ENCODE assay signal across 14 cellular contexts in genomic region chr15:31484986-31485385, GRCh38.
DNase-seq lines count a peak whose midpoint lies in the region; ATAC-seq and TF ChIP-seq lines count a peak whose summit lies in the region.
"Had no signal": no experiment of that assay in that cellular context is flagged by ENCODE, and none has a peak within 500 bp of the region (broad histone marks: within the 10 kb centered on the region; RNA-seq: fewer than 3 reads in every experiment).

No MANE protein-coding gene starts in this region.

- no peaks in the 10 kb centered on the region for H3K9me3 ChIP-seq in T-helper 17 cell (ENCODE audit: control insufficient read depth, low read length, poor library complexity, severe bottlenecking)
- H3K9me3 ChIP-seq: left lung had no signal

- peak overlapping the region; percentile 87 for H3K27ac Mint-ChIP-seq in T-helper 2 cell treated with Interferon-gamma antibody and Interleukin-4, amounts not matched to agents 5 μg/mL and 100 μg/mL, for 36 hours
- peak overlapping the region; percentile 87 for H3K27ac Mint-ChIP-seq in T-helper 17 cell
- H3K27ac Mint-ChIP-seq in endothelial cell (ENCODE audit: unreplicated experiment): no peak overlapping the region
- no peak overlapping the region for H3K27ac Mint-ChIP-seq in stimulated activated memory B cell treated with anti-CD40 and anti-IgM and Interleukin-4, amounts not matched to agents 10 μg/mL and 1 μg/mL and 100 μg/mL, for 72 hours

- ATAC-seq in T-helper 17 cell (no peak), HG02623 (IDR thresholded peaks at IDR 0.05; ENCODE audit: unreplicated experiment) (no peak)
- ATAC-seq in stimulated activated memory B cell treated with anti-CD40 and anti-IgM and Interleukin-4, amounts not matched to agents 10 μg/mL and 1 μg/mL and 100 μg/mL, for 72 hours: no peak
- ATAC-seq: left lung, Right ventricle myocardium inferior had no signal

- no peaks in the 10 kb centered on the region for H3K27me3 Mint-ChIP-seq in T-helper 2 cell treated with Interferon-gamma antibody and Interleukin-4, amounts not matched to agents 5 μg/mL and 100 μg/mL, for 36 hours (ENCODE audit: low read depth)
- H3K27me3 Mint-ChIP-seq in T-helper 17 cell: no peaks in the 10 kb centered on the region
- peaks cover 19% of the 10 kb centered on the region for H3K27me3 Mint-ChIP-seq in endothelial cell (ENCODE audit: unreplicated experiment)
- H3K27me3 Mint-ChIP-seq in stimulated activated memory B cell treated with anti-CD40 and anti-IgM and Interleukin-4, amounts not matched to agents 10 μg/mL and 1 μg/mL and 100 μg/mL, for 72 hours: peaks cover 33% of the 10 kb centered on the region

- peaks cover 31% of the 10 kb centered on the region for H3K36me3 Mint-ChIP-seq in T-helper 2 cell treated with Interferon-gamma antibody and Interleukin-4, amounts not matched to agents 5 μg/mL and 100 μg/mL, for 36 hours (ENCODE audit: low read depth)
- H3K36me3 Mint-ChIP-seq in T-helper 17 cell (ENCODE audit: low read depth) (no peaks in the 10 kb centered on the region), endothelial cell (ENCODE audit: low read depth, unreplicated experiment) (peaks cover 7% of the 10 kb centered on the region)
- peaks cover 6% of the 10 kb centered on the region for H3K36me3 Mint-ChIP-seq in stimulated activated memory B cell treated with anti-CD40 and anti-IgM and Interleukin-4, amounts not matched to agents 10 μg/mL and 1 μg/mL and 100 μg/mL, for 72 hours

- TF ChIP-seq CTCF in endothelial cell (IDR thresholded peaks at IDR 0.05; ENCODE audit: unreplicated experiment): no peak

- no peaks in the 10 kb centered on the region for H3K9me3 Mint-ChIP-seq in T-helper 2 cell treated with Interferon-gamma antibody and Interleukin-4, amounts not matched to agents 5 μg/mL and 100 μg/mL, for 36 hours
- no peaks in the 10 kb centered on the region for H3K9me3 Mint-ChIP-seq in endothelial cell (ENCODE audit: unreplicated experiment)
- peaks cover 3% of the 10 kb centered on the region for H3K9me3 Mint-ChIP-seq in stimulated activated memory B cell treated with anti-CD40 and anti-IgM and Interleukin-4, amounts not matched to agents 10 μg/mL and 1 μg/mL and 100 μg/mL, for 72 hours

- peak overlapping the region; percentile 88 for H3K4me3 Mint-ChIP-seq in T-helper 2 cell treated with Interferon-gamma antibody and Interleukin-4, amounts not matched to agents 5 μg/mL and 100 μg/mL, for 36 hours
- peak overlapping the region; percentile 88 for H3K4me3 Mint-ChIP-seq in T-helper 17 cell
- H3K4me3 Mint-ChIP-seq in endothelial cell (ENCODE audit: unreplicated experiment): peak overlapping the region; percentile 65
- peak overlapping the region; percentile 73 for H3K4me3 Mint-ChIP-seq in stimulated activated memory B cell treated with anti-CD40 and anti-IgM and Interleukin-4, amounts not matched to agents 10 μg/mL and 1 μg/mL and 100 μg/mL, for 72 hours

- peaks cover 65% of the 10 kb centered on the region for H3K4me1 Mint-ChIP-seq in T-helper 2 cell treated with Interferon-gamma antibody and Interleukin-4, amounts not matched to agents 5 μg/mL and 100 μg/mL, for 36 hours (ENCODE audit: low read depth)
- H3K4me1 Mint-ChIP-seq in T-helper 17 cell (peaks cover 23% of the 10 kb centered on the region), endothelial cell (ENCODE audit: unreplicated experiment) (peaks cover 4% of the 10 kb centered on the region)
- peaks cover 36% of the 10 kb centered on the region for H3K4me1 Mint-ChIP-seq in stimulated activated memory B cell treated with anti-CD40 and anti-IgM and Interleukin-4, amounts not matched to agents 10 μg/mL and 1 μg/mL and 100 μg/mL, for 72 hours

- DNase-seq in T-helper 2 cell treated with Interferon-gamma antibody and Interleukin-4, amounts not matched to agents 5 μg/mL and 100 μg/mL, for 36 hours (ENCODE audit: low spot score): no peak
- DNase-seq in T-helper 2 cell: no peak
- no peak for DNase-seq in T-helper 17 cell
- no peak for DNase-seq in endothelial cell (ENCODE audit: low spot score)
- DNase-seq in cerebellar cortex (ENCODE audit: low spot score): no peak
- no peak for DNase-seq in SW 1271 (lab: John Stamatoyannopoulos, UW)
- DNase-seq: 8988T; activated CD4-positive, alpha-beta T cell treated with anti-CD3 and anti-CD28 coated beads, Interleukin-2, amount 50 U/mL, for 4 hours; left lung; NCI-H446; T-helper 9 cell had no signal

Comparison
In these comparisons a context has a peak if more than half of its experiments do, and no peak if none do; other contexts are left out.
1. H3K27ac Mint-ChIP-seq: peak in T-helper 2 cell treated with Interferon-gamma antibody and Interleukin-4, amounts not matched to agents 5 μg/mL and 100 μg/mL, for 36 hours (single experiment) and T-helper 17 cell (single experiment); none in endothelial cell (single experiment) and stimulated activated memory B cell treated with anti-CD40 and anti-IgM and Interleukin-4, amounts not matched to agents 10 μg/mL and 1 μg/mL and 100 μg/mL, for 72 hours (single experiment).
2. Peak in every context shown above with its lines, with median percentiles within 50 percentile points of each other: H3K4me3 Mint-ChIP-seq.